In genomic region chr11:69376155-69377028, GRCh38 we compare ENCODE assay signal across 25 cellular contexts.
A peak's percentile ranks its signal among the peaks of the same experiment; 100 is the strongest.
DNase-seq lines count a peak whose midpoint lies in the region; ATAC-seq, FAIRE-seq and TF ChIP-seq lines count a peak whose summit lies in the region.
"Had no signal": no experiment of that assay in that cellular context is flagged by ENCODE, and none has a peak within 500 bp of the region (broad histone marks: within the 10 kb centered on the region; RNA-seq: fewer than 3 reads in every experiment).

No MANE protein-coding gene starts in this region.

- H3K4me3 ChIP-seq in SJSA1, result no peak overlapping the region
- H3K4me3 ChIP-seq in keratinocyte (ENCODE audit: control insufficient read depth in 2 of 3, extremely low read depth in 1 of 3, insufficient read depth in 2 of 3, low read depth in 1 of 3, low read length in 3 of 3), result peak overlapping the region in 2 of 3 experiments; percentile 17 to 40
- H3K4me3 ChIP-seq in small intestine (ENCODE audit: low read depth in 1 of 2, low read length in 2 of 2), result no peak overlapping the region

- H3K27me3 ChIP-seq in SJSA1 (replicated peaks) (no peaks in the 10 kb centered on the region), keratinocyte (ENCODE audit: control insufficient read depth, extremely low read depth, insufficient read depth, low read length) (no peaks in the 10 kb centered on the region), small intestine (ENCODE audit: control insufficient read depth in 2 of 2, insufficient read depth in 2 of 2, low read length in 2 of 2) (no peaks in the 10 kb centered on the region)

- H4K20me1 ChIP-seq in keratinocyte (ENCODE audit: control insufficient read depth, extremely low read depth, insufficient read depth, low read length), result no peaks in the 10 kb centered on the region

- H3K4me1 ChIP-seq in SJSA1 (replicated peaks), result peaks cover 65% of the 10 kb centered on the region
- H3K4me1 ChIP-seq in keratinocyte (ENCODE audit: control insufficient read depth, extremely low read depth, insufficient read depth, low read length), result peaks cover 28% of the 10 kb centered on the region
- H3K4me1 ChIP-seq in small intestine (ENCODE audit: control insufficient read depth in 2 of 2, insufficient read depth in 1 of 2, low read depth in 1 of 2, low read length in 1 of 2), result peaks cover 0 to 2% of the 10 kb centered on the region in 2 donors

- TF ChIP-seq CTCF in keratinocyte (optimal IDR thresholded peaks at IDR 0.05 in 1 of 3, IDR thresholded peaks at IDR 0.05 in 1 of 3, conservative IDR thresholded peaks at IDR 0.05 in 1 of 3; ENCODE audit: extremely low read depth in 1 of 3, insufficient read depth in 2 of 3, low read length in 3 of 3), result no peak

- H3K79me2 ChIP-seq in keratinocyte (ENCODE audit: control insufficient read depth, insufficient read depth, low read length), result no peaks in the 10 kb centered on the region

- WGBS in small intestine, 3 donors, result 51 to 85% (median 57%) methylated on average over 20 of the region's 20 CpGs

- no peaks in the 10 kb centered on the region for H3K27me3 Mint-ChIP-seq in activated naive CD8-positive, alpha-beta T cell treated with anti-CD3 and anti-CD28 coated beads, Interleukin-2, amount 10 ng/mL, durations not matched to agents 7 days and 5 days
- no peaks in the 10 kb centered on the region for H3K27me3 Mint-ChIP-seq in activated naive CD8-positive, alpha-beta T cell treated with anti-CD3 and anti-CD28 coated beads for 36 hours
- H3K27me3 Mint-ChIP-seq: activated CD8-positive, alpha-beta T cell treated with anti-CD3 and anti-CD28 coated beads for 36 hours; type B pancreatic cell had no signal

- H3K9ac ChIP-seq in keratinocyte (ENCODE audit: control insufficient read depth, extremely low read depth, insufficient read depth, low read length), result peak overlapping the region; percentile 44

- no peaks in the 10 kb centered on the region; the same call in 1 of the 2 replicates for H3K9me3 ChIP-seq in SJSA1 (replicated peaks)
- H3K9me3 ChIP-seq in keratinocyte (ENCODE audit: control insufficient read depth, low read depth, low read length), result no peaks in the 10 kb centered on the region
- H3K9me3 ChIP-seq in small intestine (ENCODE audit: control insufficient read depth, low read depth), result no peaks in the 10 kb centered on the region

- no peaks in the 10 kb centered on the region for H3K4me1 Mint-ChIP-seq in activated naive CD8-positive, alpha-beta T cell treated with anti-CD3 and anti-CD28 coated beads, Interleukin-2, amount 10 ng/mL, durations not matched to agents 7 days and 5 days
- no peaks in the 10 kb centered on the region for H3K4me1 Mint-ChIP-seq in activated naive CD8-positive, alpha-beta T cell treated with anti-CD3 and anti-CD28 coated beads for 36 hours

- H3K27ac ChIP-seq in SJSA1 (peak overlapping the region; percentile 45), keratinocyte (ENCODE audit: control insufficient read depth, insufficient read depth, low read length) (no peak overlapping the region), small intestine (ENCODE audit: low read depth in 1 of 2, low read length in 1 of 2) (no peak overlapping the region)
- H3K27ac ChIP-seq: WERI-Rb-1 had no signal

- POLR2A ChIA-PET in activated naive CD8-positive, alpha-beta T cell treated with anti-CD3 and anti-CD28 coated beads, Interleukin-2, amount 10 ng/mL, durations not matched to agents 7 days and 5 days (lab: Charles Lee), result no interaction called here

- H3K36me3 Mint-ChIP-seq in activated naive CD8-positive, alpha-beta T cell treated with anti-CD3 and anti-CD28 coated beads, Interleukin-2, amount 10 ng/mL, durations not matched to agents 7 days and 5 days, result no peaks in the 10 kb centered on the region
- no peaks in the 10 kb centered on the region for H3K36me3 Mint-ChIP-seq in activated naive CD8-positive, alpha-beta T cell treated with anti-CD3 and anti-CD28 coated beads for 36 hours
- H3K36me3 Mint-ChIP-seq: CD8-positive, alpha-beta T cell; IgD-negative memory B cell; immature natural killer cell; type B pancreatic cell had no signal

- FAIRE-seq in keratinocyte (lab: Jason Lieb, UNC) (no peak), small intestine (lab: Jason Lieb, UNC) (no peak)
- FAIRE-seq: GM18507 had no signal

- H3K36me3 ChIP-seq in SJSA1 (no peaks in the 10 kb centered on the region), keratinocyte (ENCODE audit: control insufficient read depth in 2 of 2, extremely low read depth in 1 of 2, insufficient read depth in 2 of 2, low read length in 2 of 2) (no peaks in the 10 kb centered on the region), small intestine (ENCODE audit: control insufficient read depth in 2 of 2, insufficient read depth in 2 of 2, low read length in 2 of 2) (no peaks in the 10 kb centered on the region)
- H3K36me3 ChIP-seq: WERI-Rb-1 had no signal

- no peak overlapping the region for H2AFZ ChIP-seq in keratinocyte (ENCODE audit: control insufficient read depth, low read length)

- no peaks in the 10 kb centered on the region for H3K9me1 ChIP-seq in keratinocyte (ENCODE audit: control insufficient read depth, extremely low read depth, insufficient read depth, low read length)

- H3K27ac Mint-ChIP-seq in activated naive CD8-positive, alpha-beta T cell treated with anti-CD3 and anti-CD28 coated beads, Interleukin-2, amount 10 ng/mL, durations not matched to agents 7 days and 5 days, result no peak overlapping the region
- H3K27ac Mint-ChIP-seq in activated naive CD8-positive, alpha-beta T cell treated with anti-CD3 and anti-CD28 coated beads for 36 hours, result no peak overlapping the region
- H3K27ac Mint-ChIP-seq: activated CD8-positive, alpha-beta T cell treated with anti-CD3 and anti-CD28 coated beads for 36 hours; CD8-positive, alpha-beta T cell; IgD-negative memory B cell; immature natural killer cell; memory B cell; type B pancreatic cell had no signal

- no peaks in the 10 kb centered on the region for H3K9me3 Mint-ChIP-seq in activated naive CD8-positive, alpha-beta T cell treated with anti-CD3 and anti-CD28 coated beads, Interleukin-2, amount 10 ng/mL, durations not matched to agents 7 days and 5 days
- no peaks in the 10 kb centered on the region for H3K9me3 Mint-ChIP-seq in activated naive CD8-positive, alpha-beta T cell treated with anti-CD3 and anti-CD28 coated beads for 36 hours
- H3K9me3 Mint-ChIP-seq: activated CD8-positive, alpha-beta T cell treated with anti-CD3 and anti-CD28 coated beads for 36 hours; activated T-helper 1 cell treated with anti-CD3 and anti-CD28 coated beads, Interleukin-12 subunit alpha, Interleukin-12 subunit beta, Interleukin-2, Interleukin-4 antibody, amounts not matched to agents 30 ng/mL and 10 ng/mL and 1 ng/mL, durations not matched to agents 14 hours and 24 hours and 36 hours; CD8-positive, alpha-beta T cell; immature natural killer cell; memory B cell; type B pancreatic cell had no signal

- H3K4me2 ChIP-seq in keratinocyte (ENCODE audit: control insufficient read depth, extremely low read depth, insufficient read depth, low read depth, low read length), result peak overlapping the region; percentile 64

- dilution Hi-C loops in keratinocyte (cut with MboI; ENCODE audit: extremely low pct_ligation_motif_present, low sequenced_read_pairs), result no loop called here

- ATAC-seq in activated naive CD8-positive, alpha-beta T cell treated with anti-CD3 and anti-CD28 coated beads, Interleukin-2, amount 10 ng/mL, durations not matched to agents 7 days and 5 days (ENCODE audit: low read depth), result no peak
- ATAC-seq: activated CD8-positive, alpha-beta T cell treated with anti-CD3 and anti-CD28 coated beads for 36 hours; CD8-positive, alpha-beta T cell had no signal

- DNase-seq in activated naive CD8-positive, alpha-beta T cell treated with anti-CD3 and anti-CD28 coated beads, Interleukin-2, amount 10 ng/mL, durations not matched to agents 7 days and 5 days, result peak; percentile 14
- no peak for DNase-seq in activated naive CD8-positive, alpha-beta T cell treated with anti-CD3 and anti-CD28 coated beads for 36 hours
- peak; percentile 50 to 54 for DNase-seq in SJSA1 (ENCODE audit: low read depth in 1 of 2, low spot score in 2 of 2)
- no peak for DNase-seq in keratinocyte (ENCODE audit: low read depth, low spot score)
- peak; percentile 37 for DNase-seq in small intestine
- no peak for DNase-seq in hepatic stellate cell (ENCODE audit: low spot score)
- DNase-seq in NCI-H128 (lab: John Stamatoyannopoulos, UW; ENCODE audit: unreplicated experiment), result no peak
- DNase-seq in stimulated activated naive CD4-positive, alpha-beta T cell (lab: John Stamatoyannopoulos, UW), result no peak
- DNase-seq: ACHN; activated CD8-positive, alpha-beta T cell treated with anti-CD3 and anti-CD28 coated beads for 36 hours; CD8-positive, alpha-beta T cell; DND-41; effector CD8-positive, alpha-beta T cell; GOT3; immature natural killer cell; MV-4-11; NCI-H2081; NCI-H510A treated with DMSO at 0.1 percent for 48 hours; stimulated activated naive CD4-positive, alpha-beta T cell treated with Interleukin-2 at 50 U/mL for 16 hours had no signal

- no peak overlapping the region for H3K4me3 Mint-ChIP-seq in activated naive CD8-positive, alpha-beta T cell treated with anti-CD3 and anti-CD28 coated beads, Interleukin-2, amount 10 ng/mL, durations not matched to agents 7 days and 5 days
- H3K4me3 Mint-ChIP-seq in activated naive CD8-positive, alpha-beta T cell treated with anti-CD3 and anti-CD28 coated beads for 36 hours, result no peak overlapping the region
- H3K4me3 Mint-ChIP-seq: activated CD8-positive, alpha-beta T cell treated with anti-CD3 and anti-CD28 coated beads for 36 hours; activated T-helper 1 cell treated with anti-CD3 and anti-CD28 coated beads, Interleukin-12 subunit alpha, Interleukin-12 subunit beta, Interleukin-2, Interleukin-4 antibody, amounts not matched to agents 30 ng/mL and 10 ng/mL and 1 ng/mL, durations not matched to agents 14 hours and 24 hours and 36 hours; CD8-positive, alpha-beta T cell; IgD-negative memory B cell; immature natural killer cell; memory B cell had no signal

Comparison
In these comparisons a context has a peak if more than half of its experiments do, and no peak if none do; other contexts are left out.
1. DNase-seq: peak in activated naive CD8-positive, alpha-beta T cell treated with anti-CD3 and anti-CD28 coated beads, Interleukin-2, amount 10 ng/mL, durations not matched to agents 7 days and 5 days (single experiment), SJSA1 (2 of 2) and small intestine (single experiment); none in activated naive CD8-positive, alpha-beta T cell treated with anti-CD3 and anti-CD28 coated beads for 36 hours (single experiment), keratinocyte (single experiment), hepatic stellate cell (single experiment), NCI-H128 (single experiment) and stimulated activated naive CD4-positive, alpha-beta T cell (0 of 6).
2. H3K4me3 ChIP-seq: peak in keratinocyte (2 of 3); none in SJSA1 (single experiment) and small intestine (0 of 2).